In the genomic region with DNA sequence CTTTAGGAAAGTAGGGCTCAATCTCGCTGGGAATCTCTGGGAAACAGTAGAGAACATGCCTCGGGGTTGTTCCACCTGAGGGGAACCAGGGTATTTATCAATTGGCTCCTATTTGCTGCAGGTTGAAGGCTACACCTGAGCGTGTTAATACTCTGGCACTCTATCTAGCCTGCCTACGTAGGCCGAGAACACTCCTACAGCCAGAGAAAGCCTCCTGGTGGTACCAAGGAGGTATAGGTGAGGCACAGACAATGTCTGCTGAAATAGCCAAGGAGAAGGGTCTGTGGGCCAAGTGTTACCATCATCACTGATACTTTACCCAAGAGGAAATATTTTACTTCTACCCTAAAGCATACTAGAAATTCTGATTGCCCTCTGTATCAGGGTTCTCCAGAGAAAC, we compare ENCODE assay signal across 34 cellular contexts.
A peak's percentile ranks its signal among the peaks of the same experiment; 100 is the strongest.
DNase-seq lines count a peak whose midpoint lies in the region; ATAC-seq, FAIRE-seq and TF ChIP-seq lines count a peak whose summit lies in the region.
"Had no signal": no experiment of that assay in that cellular context is flagged by ENCODE, and none has a peak within 500 bp of the region (broad histone marks: within the 10 kb centered on the region; RNA-seq: fewer than 3 reads in every experiment).

No MANE protein-coding gene starts in this region.

- no peaks in the 10 kb centered on the region for H3K79me1 ChIP-seq in H1 (ENCODE audit: low read depth, low read length)

- H2BK12ac ChIP-seq in H1 (ENCODE audit: low read depth, low read length): no peak overlapping the region

- H3K4me3 Mint-ChIP-seq in neural crest cell: no peak overlapping the region
- H3K4me3 Mint-ChIP-seq: activated CD4-positive, alpha-beta memory T cell treated with anti-CD3 and anti-CD28 coated beads, Interleukin-2, amount 10 ng/mL, durations not matched to agents 7 days and 5 days; activated T-helper 17 cell treated with anti-CD3 and anti-CD28 coated beads, Interleukin-2, amount 50 U/mL, for 72 hours; CD8-positive, alpha-beta memory T cell; effector memory CD8-positive, alpha-beta T cell; IgD-negative memory B cell; natural killer cell had no signal

- H3K27ac Mint-ChIP-seq in neural crest cell (ENCODE audit: unreplicated experiment): no peak overlapping the region
- H3K27ac Mint-ChIP-seq: activated CD4-positive, alpha-beta memory T cell treated with anti-CD3 and anti-CD28 coated beads, Interleukin-2, amount 10 ng/mL, durations not matched to agents 7 days and 5 days; activated naive CD4-positive, alpha-beta T cell treated with anti-CD3 and anti-CD28 coated beads, Interleukin-2, amount 50 U/mL, for 72 hours; activated T-helper 17 cell treated with anti-CD3 and anti-CD28 coated beads, Interleukin-2, amount 50 U/mL, for 72 hours; CD8-positive, alpha-beta memory T cell; effector memory CD8-positive, alpha-beta T cell; IgD-negative memory B cell; natural killer cell had no signal

- TF ChIP-seq CTCF in GM12872 (IDR thresholded peaks at IDR 0.05; ENCODE audit: insufficient read depth, low read depth, low read length) (peak; percentile 25; the same call in 1 of the 3 replicates), H1 (IDR thresholded peaks at IDR 0.05; ENCODE audit: control extremely low read depth in 1 of 3, insufficient read depth in 1 of 3, low read depth in 1 of 3, low read length in 3 of 3) (peak; percentile 44 to 73 (median 63)), neural crest cell (conservative IDR thresholded peaks at IDR 0.05) (peak; percentile 17), heart right ventricle (IDR thresholded peaks at IDR 0.05) (no peak)

- H3K36me3 ChIP-seq in H1 (ENCODE audit: control insufficient read depth in 2 of 4, insufficient read depth in 4 of 4, low read length in 3 of 4) (no peaks in the 10 kb centered on the region), heart right ventricle (no peaks in the 10 kb centered on the region)
- H3K36me3 ChIP-seq: BE2C, colonic mucosa, pancreas, spleen had no signal

- intact Hi-C loops in heart right ventricle (cut with DNase I): no loop called here

- no peak for FAIRE-seq in H1 (lab: Jason Lieb, UNC)
- FAIRE-seq: GM18507, pancreas, TTC549 had no signal

- no peak overlapping the region for H2BK15ac ChIP-seq in H1 (ENCODE audit: low read length)

- no peak overlapping the region for H4K5ac ChIP-seq in H1 (ENCODE audit: insufficient read length, low read depth, low read length)

- no peaks in the 10 kb centered on the region for H4K20me1 ChIP-seq in H1 (replicated peaks in 1 of 2; ENCODE audit: control insufficient read depth in 1 of 2, insufficient read depth in 2 of 2, low read length in 2 of 2)

- H4K91ac ChIP-seq in H1 (replicated peaks; ENCODE audit: insufficient read length, low read length): no peak overlapping the region

- H3K4me2 ChIP-seq in H1 (ENCODE audit: insufficient read depth in 1 of 2, low read depth in 2 of 2, low read length in 2 of 2): no peak overlapping the region
- H3K4me2 ChIP-seq: hepatocyte had no signal

- no peaks in the 10 kb centered on the region for H3K23me2 ChIP-seq in H1 (ENCODE audit: low read depth, low read length)

- H3K14ac ChIP-seq in H1 (ENCODE audit: insufficient read length): no peak overlapping the region

- H3K79me2 ChIP-seq in H1 (ENCODE audit: control insufficient read depth in 1 of 2, insufficient read depth in 2 of 2, low read length in 2 of 2): no peaks in the 10 kb centered on the region
- H3K79me2 ChIP-seq: hepatocyte had no signal

- CTCF ChIA-PET in H1 (lab: Charles Lee; ENCODE audit: partially characterized antibody): interaction anchor here (0.9 to 1.3 kb wide), 3 partner anchors 27 to 133 kb away, joined by 3 read pairs; no protein-coding TSS in a partner anchor

- peaks cover 7% of the 10 kb centered on the region for H3K4me1 Mint-ChIP-seq in neural crest cell
- H3K4me1 Mint-ChIP-seq: activated CD4-positive, alpha-beta memory T cell treated with anti-CD3 and anti-CD28 coated beads, Interleukin-2, amount 10 ng/mL, durations not matched to agents 7 days and 5 days; activated T-helper 17 cell treated with anti-CD3 and anti-CD28 coated beads, Interleukin-2, amount 50 U/mL, for 72 hours; CD8-positive, alpha-beta memory T cell; IgD-negative memory B cell; natural killer cell had no signal

- no peak for TF ChIP-seq EP300 in H1 (IDR thresholded peaks at IDR 0.05; ENCODE audit: borderline replicate concordance in 1 of 2, low read depth in 2 of 2, low read length in 2 of 2)

- H2BK20ac ChIP-seq in H1 (ENCODE audit: low read length): no peak overlapping the region

- DNase-seq in NAMALWA (ENCODE audit: low spot score): peak; percentile 4
- no peak for DNase-seq in H1 (ENCODE audit: low read depth in 1 of 2, low spot score in 2 of 2)
- no peak for DNase-seq in neural crest cell (ENCODE audit: low read depth, low spot score)
- DNase-seq in NCI-H82 treated with DMSO at 0.1 percent for 48 hours (lab: John Stamatoyannopoulos, UW; ENCODE audit: unreplicated experiment): no peak
- DNase-seq in heart right ventricle: no peak
- no peak for DNase-seq in NCI-H510A treated with DMSO at 0.1 percent for 48 hours (lab: John Stamatoyannopoulos, UW)
- DNase-seq in NK-92 treated with Interleukin-12 subunit alpha and Interleukin-12 subunit beta, amount 100 ng/mL, for 24 hours (lab: John Stamatoyannopoulos, UW): no peak
- DNase-seq: ACHN; activated CD4-positive, alpha-beta memory T cell treated with anti-CD3 and anti-CD28 coated beads, Interleukin-2, amount 10 ng/mL, durations not matched to agents 7 days and 5 days; activated CD4-positive, CD25-positive, alpha-beta regulatory T cell treated with anti-CD3 and anti-CD28 coated beads, Interleukin-2, amount 50 U/mL, for 72 hours; anterior cingulate cortex; BE2C; CD8-positive, alpha-beta memory T cell; colonic mucosa; effector memory CD8-positive, alpha-beta T cell; foreskin fibroblast; GOT3; natural killer cell; NCI-H1092; NCI-H187 treated with DMSO at 0.1 percent for 48 hours; NCI-H2171 treated with DMSO at 0.1 percent for 48 hours; NCI-H524 treated with DMSO at 0.1 percent for 48 hours; pancreas; right cardiac atrium; spleen; stimulated activated CD4-positive, alpha-beta T cell treated with anti-CD3 and anti-CD28 coated beads, Interleukin-2, amount 100 ng/mL, for 48 hours had no signal

- ATAC-seq in heart right ventricle: no peak
- ATAC-seq: activated naive CD4-positive, alpha-beta T cell treated with anti-CD3 and anti-CD28 coated beads, Interleukin-2, amount 50 U/mL, for 72 hours; activated T-helper 17 cell treated with anti-CD3 and anti-CD28 coated beads, Interleukin-2, amount 50 U/mL, for 72 hours; effector memory CD8-positive, alpha-beta T cell; esophagus mucosa; natural killer cell; pancreas; right cardiac atrium had no signal

- H3K4ac ChIP-seq in H1 (replicated peaks; ENCODE audit: insufficient read length, low read depth, low read length): no peak overlapping the region

- no peak overlapping the region for H3K4me3 ChIP-seq in H1 (ENCODE audit: extremely low read depth in 1 of 4, insufficient read depth in 2 of 4, low read depth in 3 of 4, low read length in 4 of 4)
- H3K4me3 ChIP-seq in heart right ventricle: no peak overlapping the region
- H3K4me3 ChIP-seq: colonic mucosa, hepatocyte, pancreas, spleen had no signal

- H2AFZ ChIP-seq in H1 (ENCODE audit: low read length): peak overlapping the region; percentile 48; the same call in 1 of the 2 replicates
- H2AFZ ChIP-seq: hepatocyte had no signal

- no peaks in the 10 kb centered on the region for H3K4me1 ChIP-seq in H1 (replicated peaks in 1 of 4; ENCODE audit: control insufficient read depth in 3 of 4, insufficient read depth in 4 of 4, low read length in 3 of 4)
- H3K4me1 ChIP-seq in heart right ventricle: peaks cover 0 to 10% (median 0%) of the 10 kb centered on the region in 9 donors
- H3K4me1 ChIP-seq: BE2C, colonic mucosa, pancreas, spleen had no signal

- POLR2A ChIA-PET in H1 (lab: Charles Lee; ENCODE audit: partially characterized antibody): no interaction called here

- no peak overlapping the region for H2AK5ac ChIP-seq in H1 (ENCODE audit: low read depth, low read length)

- H3K27ac ChIP-seq in H1 (ENCODE audit: low read depth, low read length) (no peak overlapping the region), heart right ventricle (no peak overlapping the region)
- H3K27ac ChIP-seq: colonic mucosa, hepatocyte, pancreas, spleen had no signal

- 87% methylated on average over 5 of the region's 5 CpGs; no CpG with 5 or more reads in 1 of the 2 experiments for WGBS in H1 (ENCODE audit: extremely low coverage in 1 of 2, insufficient coverage in 1 of 2, insufficient read length in 1 of 2, insufficient replicate concordance in 2 of 2, low coverage in 1 of 2, low lambda C conversion rate in 2 of 2, missing lambda C conversion rate in 1 of 2), 2 experiments
- 88 to 93% methylated on average over 5 of the region's 5 CpGs for WGBS in heart right ventricle, 2 donors

- H3K56ac ChIP-seq in H1 (replicated peaks; ENCODE audit: insufficient read length, low read depth, low read length): no peak overlapping the region

- H4K8ac ChIP-seq in H1 (ENCODE audit: extremely low read depth, insufficient read depth, low read length): no peak overlapping the region

- H3K9me3 ChIP-seq in H1 (ENCODE audit: insufficient read depth in 2 of 2, low read depth in 1 of 2, low read length in 1 of 2): no peaks in the 10 kb centered on the region
- no peaks in the 10 kb centered on the region for H3K9me3 ChIP-seq in heart right ventricle
- H3K9me3 ChIP-seq: BE2C, colonic mucosa, pancreas, spleen had no signal

- H3K27me3 ChIP-seq in H1 (replicated peaks in 1 of 4; ENCODE audit: control insufficient read depth in 3 of 4, extremely low read depth in 1 of 4, insufficient read depth in 3 of 4, low read length in 3 of 4) (no peaks in the 10 kb centered on the region), heart right ventricle (no peaks in the 10 kb centered on the region)
- H3K27me3 ChIP-seq: BE2C, colonic mucosa, hepatocyte, pancreas, spleen had no signal

- H3K9me3 Mint-ChIP-seq in neural crest cell: no peaks in the 10 kb centered on the region
- H3K9me3 Mint-ChIP-seq: activated naive CD4-positive, alpha-beta T cell treated with anti-CD3 and anti-CD28 coated beads, Interleukin-2, amount 50 U/mL, for 72 hours; activated T-helper 17 cell treated with anti-CD3 and anti-CD28 coated beads, Interleukin-2, amount 50 U/mL, for 72 hours; effector memory CD8-positive, alpha-beta T cell; IgD-negative memory B cell had no signal

- no peak for TF ChIP-seq POLR2A in H1 (IDR thresholded peaks at IDR 0.05; ENCODE audit: control extremely low read depth in 1 of 2, low read depth in 2 of 2, low read length in 2 of 2)

- no peak overlapping the region for H3K23ac ChIP-seq in H1 (ENCODE audit: insufficient read length)

- H3K27me3 Mint-ChIP-seq in neural crest cell (ENCODE audit: low read depth): no peaks in the 10 kb centered on the region
- H3K27me3 Mint-ChIP-seq: activated CD4-positive, alpha-beta memory T cell treated with anti-CD3 and anti-CD28 coated beads, Interleukin-2, amount 10 ng/mL, durations not matched to agents 7 days and 5 days; activated T-helper 17 cell treated with anti-CD3 and anti-CD28 coated beads, Interleukin-2, amount 50 U/mL, for 72 hours; effector memory CD8-positive, alpha-beta T cell had no signal

- no peak overlapping the region for H3K9ac ChIP-seq in H1 (replicated peaks in 1 of 4; ENCODE audit: extremely low read depth in 1 of 4, low read depth in 3 of 4, low read length in 3 of 4)

- no peak overlapping the region for H3K18ac ChIP-seq in H1 (ENCODE audit: extremely low read depth, low read length)

- H2BK120ac ChIP-seq in H1 (replicated peaks; ENCODE audit: low read depth, low read length): no peak overlapping the region

- peak; percentile 49 to 63 for TF ChIP-seq RAD21 in H1 (IDR thresholded peaks at IDR 0.05 in 1 of 2, conservative IDR thresholded peaks at IDR 0.05 in 1 of 2; ENCODE audit: low read depth in 2 of 2, low read length in 2 of 2)

- no peaks in the 10 kb centered on the region for H3K36me3 Mint-ChIP-seq in neural crest cell (ENCODE audit: low read depth)
- H3K36me3 Mint-ChIP-seq: activated naive CD4-positive, alpha-beta T cell treated with anti-CD3 and anti-CD28 coated beads, Interleukin-2, amount 50 U/mL, for 72 hours; CD8-positive, alpha-beta memory T cell; IgD-negative memory B cell; natural killer cell had no signal

- no peak overlapping the region for H2BK5ac ChIP-seq in H1 (ENCODE audit: low read depth, low read length)

Comparison
In these comparisons a context has a peak if more than half of its experiments do, and no peak if none do; other contexts are left out.
1. CTCF ChIP-seq: peak in GM12872 (single experiment), H1 (3 of 3) and neural crest cell (single experiment); none in heart right ventricle (0 of 9).